14 cellular contexts compared by ENCODE assay signal in genomic region chr1:12447301-12447700, GRCh38.
DNase-seq lines count a peak whose midpoint lies in the region; ATAC-seq, FAIRE-seq and TF ChIP-seq lines count a peak whose summit lies in the region.
"Had no signal": no experiment of that assay in that cellular context is flagged by ENCODE, and none has a peak within 500 bp of the region (broad histone marks: within the 10 kb centered on the region; RNA-seq: fewer than 3 reads in every experiment).

No MANE protein-coding gene starts in this region.

- BruUV-seq in MCF 10A (replicated peaks; lab: Mats Ljungman, UMichigan): no TSS peak

- H3K9me3 ChIP-seq in breast epithelium: no peaks in the 10 kb centered on the region
- no peaks in the 10 kb centered on the region for H3K9me3 ChIP-seq in muscle layer of duodenum (ENCODE audit: control insufficient read depth in 1 of 2, low read length in 2 of 2)
- H3K9me3 ChIP-seq in upper lobe of right lung: no peaks in the 10 kb centered on the region

- H3K36me3 Mint-ChIP-seq in MCF 10A (ENCODE audit: insufficient read depth, unreplicated experiment) (peaks cover 17% of the 10 kb centered on the region), chondrocyte (ENCODE audit: low read depth) (peaks cover 15% of the 10 kb centered on the region)

- H3K27ac ChIP-seq in breast epithelium: peak overlapping the region; percentile 83 to 93
- peak overlapping the region; percentile 52 for H3K27ac ChIP-seq in muscle layer of duodenum (ENCODE audit: low read length)
- H3K27ac ChIP-seq in upper lobe of right lung: peak overlapping the region; percentile 77

- H3K4me1 ChIP-seq in breast epithelium (peaks cover 6 to 42% of the 10 kb centered on the region in 2 donors), muscle layer of duodenum (ENCODE audit: control insufficient read depth in 1 of 2, insufficient read depth in 2 of 2, low read length in 2 of 2) (peaks cover 18 to 42% of the 10 kb centered on the region in 2 donors), upper lobe of right lung (peaks cover 58% of the 10 kb centered on the region)

- H3K27ac Mint-ChIP-seq in MCF 10A (ENCODE audit: low read depth, unreplicated experiment) (no peak overlapping the region), chondrocyte (ENCODE audit: unreplicated experiment) (peak overlapping the region; percentile 77)

- no peak overlapping the region for H3K4me3 Mint-ChIP-seq in MCF 10A (ENCODE audit: unreplicated experiment)
- no peak overlapping the region for H3K4me3 Mint-ChIP-seq in chondrocyte (ENCODE audit: unreplicated experiment)

- POLR2A ChIA-PET in MCF 10A (lab: Yijun Ruan, JAX): interaction anchor here (3.3 kb wide), 1 partner anchor 10 kb away, joined by 16 read pairs; no protein-coding TSS in a partner anchor

- TF ChIP-seq CTCF in breast epithelium (IDR thresholded peaks at IDR 0.05): no peak
- no peak for TF ChIP-seq CTCF in MCF 10A (IDR thresholded peaks at IDR 0.05; ENCODE audit: unreplicated experiment)
- no peak for TF ChIP-seq CTCF in chondrocyte (IDR thresholded peaks at IDR 0.05)
- no peak for TF ChIP-seq CTCF in upper lobe of right lung (IDR thresholded peaks at IDR 0.05)

- no peak for TF ChIP-seq POLR2A in breast epithelium (IDR thresholded peaks at IDR 0.05)

- no peaks in the 10 kb centered on the region for H3K36me3 ChIP-seq in breast epithelium
- no peaks in the 10 kb centered on the region for H3K36me3 ChIP-seq in muscle layer of duodenum (ENCODE audit: control insufficient read depth in 1 of 2, insufficient read depth in 2 of 2, low read length in 2 of 2)
- H3K36me3 ChIP-seq in upper lobe of right lung: no peaks in the 10 kb centered on the region

- ATAC-seq in upper lobe of right lung: no peak

- no peaks in the 10 kb centered on the region for H3K27me3 ChIP-seq in breast epithelium
- H3K27me3 ChIP-seq in muscle layer of duodenum (ENCODE audit: low read depth, low read length): no peaks in the 10 kb centered on the region
- no peaks in the 10 kb centered on the region for H3K27me3 ChIP-seq in upper lobe of right lung

- CTCF ChIA-PET in MCF 10A (lab: Yijun Ruan, JAX): interaction anchor here (1.5 kb wide), 1 partner anchor 9 kb away, joined by 8 read pairs; no protein-coding TSS in a partner anchor

- H3K27me3 Mint-ChIP-seq in MCF 10A (ENCODE audit: insufficient read depth, unreplicated experiment) (no peaks in the 10 kb centered on the region), chondrocyte (ENCODE audit: low read depth) (no peaks in the 10 kb centered on the region)

- peaks cover 10% of the 10 kb centered on the region for H3K4me1 Mint-ChIP-seq in MCF 10A (ENCODE audit: insufficient read depth, unreplicated experiment)
- H3K4me1 Mint-ChIP-seq in chondrocyte (ENCODE audit: low read depth): peaks cover 69% of the 10 kb centered on the region

- no peak for FAIRE-seq in GM19239 (lab: Jason Lieb, UNC)
- FAIRE-seq: bronchial epithelial cell, G401.6 had no signal

- no peaks in the 10 kb centered on the region for H3K9me3 Mint-ChIP-seq in MCF 10A (ENCODE audit: unreplicated experiment)
- peaks cover 10% of the 10 kb centered on the region for H3K9me3 Mint-ChIP-seq in chondrocyte (ENCODE audit: low read depth)

- DNase-seq in breast epithelium (ENCODE audit: low spot score in 2 of 2): peak in 1 of 2 donors; percentile 76
- DNase-seq in MCF 10A (ENCODE audit: unreplicated experiment): no peak
- DNase-seq in chondrocyte (ENCODE audit: low spot score): no peak
- no peak for DNase-seq in upper lobe of right lung
- DNase-seq in GM19239 (ENCODE audit: insufficient read length, low spot score): no peak
- DNase-seq in anterior cingulate cortex (lab: John Stamatoyannopoulos, UW): no peak
- no peak for DNase-seq in activated naive CD4-positive, alpha-beta T cell treated with anti-CD3 and anti-CD28 coated beads, Interleukin-2, amount 50 U/mL, for 16 hours
- DNase-seq: 8988T, NCI-H2081 treated with DMSO at 0.1 percent for 48 hours, OCI-M1, T-helper 9 cell had no signal

- intact Hi-C loops in breast epithelium (cut with DNase I; ENCODE audit: low total_unique reads): no loop called here
- intact Hi-C loops in MCF 10A (cut with micrococcal nuclease): no loop called here
- intact Hi-C loops in upper lobe of right lung (cut with DNase I): no loop called here

- no peak overlapping the region for H3K4me3 ChIP-seq in breast epithelium
- no peak overlapping the region for H3K4me3 ChIP-seq in muscle layer of duodenum (ENCODE audit: low read depth in 1 of 2, low read length in 2 of 2)
- H3K4me3 ChIP-seq in upper lobe of right lung: no peak overlapping the region
